In the genomic region with DNA sequence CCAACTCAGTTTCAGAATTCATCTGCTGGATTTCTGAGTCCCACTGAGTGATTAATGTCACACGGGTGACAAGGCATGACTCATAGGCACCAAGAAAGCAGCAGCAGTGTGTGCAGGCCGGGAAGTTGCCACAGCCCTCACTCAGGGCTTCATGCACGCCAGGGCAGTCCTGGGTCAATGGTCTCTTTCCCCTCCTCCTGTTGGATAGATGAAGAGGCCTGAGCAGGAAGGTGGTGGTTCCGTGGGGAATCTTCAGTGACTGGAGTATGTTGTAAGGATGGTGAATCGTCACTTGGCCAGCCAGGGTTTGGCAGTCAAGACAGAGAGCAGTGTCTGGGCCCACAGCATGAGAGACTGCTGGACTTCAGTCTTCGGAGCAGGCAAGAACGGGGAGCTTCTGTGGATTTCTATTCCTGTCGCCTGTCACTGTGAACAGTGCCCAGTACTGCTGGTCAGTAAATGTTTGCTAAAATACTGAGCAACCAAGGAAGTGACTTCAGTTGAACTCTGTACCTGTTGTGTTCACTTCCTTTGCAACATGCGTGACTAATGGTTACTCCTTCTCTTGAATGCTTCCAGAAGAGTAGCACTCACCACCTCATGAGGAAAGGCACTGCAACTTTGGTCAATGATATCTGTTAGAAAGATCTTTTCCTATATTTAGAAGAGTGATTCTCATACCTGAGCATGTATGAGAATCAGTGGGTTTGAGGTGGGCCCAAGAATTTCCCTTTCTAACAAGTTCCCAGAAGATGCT, we compare ENCODE assay signal across 1 cellular context.
TF ChIP-seq lines count a peak whose summit lies in the region.

No MANE protein-coding gene starts in this region.

TF ChIP-seq in K562, 482 proteins besides CTCF, POLR2A, EP300 and RAD21 (continued from another document and continues in another):
- TF ChIP-seq, protein P1, sequence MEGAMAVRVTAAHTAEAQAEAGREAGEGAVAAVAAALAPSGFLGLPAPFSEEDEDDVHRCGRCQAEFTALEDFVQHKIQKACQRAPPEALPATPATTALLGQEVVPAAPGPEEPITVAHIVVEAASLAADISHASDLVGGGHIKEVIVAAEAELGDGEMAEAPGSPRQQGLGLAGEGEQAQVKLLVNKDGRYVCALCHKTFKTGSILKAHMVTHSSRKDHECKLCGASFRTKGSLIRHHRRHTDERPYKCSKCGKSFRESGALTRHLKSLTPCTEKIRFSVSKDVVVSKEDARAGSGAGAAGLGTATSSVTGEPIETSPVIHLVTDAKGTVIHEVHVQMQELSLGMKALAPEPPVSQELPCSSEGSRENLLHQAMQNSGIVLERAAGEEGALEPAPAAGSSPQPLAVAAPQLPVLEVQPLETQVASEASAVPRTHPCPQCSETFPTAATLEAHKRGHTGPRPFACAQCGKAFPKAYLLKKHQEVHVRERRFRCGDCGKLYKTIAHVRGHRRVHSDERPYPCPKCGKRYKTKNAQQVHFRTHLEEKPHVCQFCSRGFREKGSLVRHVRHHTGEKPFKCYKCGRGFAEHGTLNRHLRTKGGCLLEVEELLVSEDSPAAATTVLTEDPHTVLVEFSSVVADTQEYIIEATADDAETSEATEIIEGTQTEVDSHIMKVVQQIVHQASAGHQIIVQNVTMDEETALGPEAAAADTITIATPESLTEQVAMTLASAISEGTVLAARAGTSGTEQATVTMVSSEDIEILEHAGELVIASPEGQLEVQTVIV (CRISPR knock-in tag; IDR thresholded peaks at IDR 0.05; ENCODE audit: borderline replicate concordance): no peak
- TF ChIP-seq, protein P2, sequence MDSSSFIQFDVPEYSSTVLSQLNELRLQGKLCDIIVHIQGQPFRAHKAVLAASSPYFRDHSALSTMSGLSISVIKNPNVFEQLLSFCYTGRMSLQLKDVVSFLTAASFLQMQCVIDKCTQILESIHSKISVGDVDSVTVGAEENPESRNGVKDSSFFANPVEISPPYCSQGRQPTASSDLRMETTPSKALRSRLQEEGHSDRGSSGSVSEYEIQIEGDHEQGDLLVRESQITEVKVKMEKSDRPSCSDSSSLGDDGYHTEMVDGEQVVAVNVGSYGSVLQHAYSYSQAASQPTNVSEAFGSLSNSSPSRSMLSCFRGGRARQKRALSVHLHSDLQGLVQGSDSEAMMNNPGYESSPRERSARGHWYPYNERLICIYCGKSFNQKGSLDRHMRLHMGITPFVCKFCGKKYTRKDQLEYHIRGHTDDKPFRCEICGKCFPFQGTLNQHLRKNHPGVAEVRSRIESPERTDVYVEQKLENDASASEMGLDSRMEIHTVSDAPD (CRISPR knock-in tag; IDR thresholded peaks at IDR 0.05): no peak
- TF ChIP-seq, protein P3, sequence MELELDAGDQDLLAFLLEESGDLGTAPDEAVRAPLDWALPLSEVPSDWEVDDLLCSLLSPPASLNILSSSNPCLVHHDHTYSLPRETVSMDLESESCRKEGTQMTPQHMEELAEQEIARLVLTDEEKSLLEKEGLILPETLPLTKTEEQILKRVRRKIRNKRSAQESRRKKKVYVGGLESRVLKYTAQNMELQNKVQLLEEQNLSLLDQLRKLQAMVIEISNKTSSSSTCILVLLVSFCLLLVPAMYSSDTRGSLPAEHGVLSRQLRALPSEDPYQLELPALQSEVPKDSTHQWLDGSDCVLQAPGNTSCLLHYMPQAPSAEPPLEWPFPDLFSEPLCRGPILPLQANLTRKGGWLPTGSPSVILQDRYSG (tag; conservative IDR thresholded peaks at IDR 0.05; ENCODE audit: low read depth): peak; percentile 81; the same call in 1 of the 2 replicates
- peak; percentile 92 for TF ChIP-seq SMARCA4 (IDR thresholded peaks at IDR 0.05)
- TF ChIP-seq BHLHE40 (IDR thresholded peaks at IDR 0.05; ENCODE audit: low read length): peak; percentile 85
- TF ChIP-seq, protein P4, sequence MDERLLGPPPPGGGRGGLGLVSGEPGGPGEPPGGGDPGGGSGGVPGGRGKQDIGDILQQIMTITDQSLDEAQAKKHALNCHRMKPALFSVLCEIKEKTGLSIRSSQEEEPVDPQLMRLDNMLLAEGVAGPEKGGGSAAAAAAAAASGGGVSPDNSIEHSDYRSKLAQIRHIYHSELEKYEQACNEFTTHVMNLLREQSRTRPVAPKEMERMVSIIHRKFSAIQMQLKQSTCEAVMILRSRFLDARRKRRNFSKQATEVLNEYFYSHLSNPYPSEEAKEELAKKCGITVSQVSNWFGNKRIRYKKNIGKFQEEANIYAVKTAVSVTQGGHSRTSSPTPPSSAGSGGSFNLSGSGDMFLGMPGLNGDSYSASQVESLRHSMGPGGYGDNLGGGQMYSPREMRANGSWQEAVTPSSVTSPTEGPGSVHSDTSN (CRISPR knock-in tag; IDR thresholded peaks at IDR 0.05; ENCODE audit: low read depth): peak; percentile 86
- TF ChIP-seq, protein P4 (tag; conservative IDR thresholded peaks at IDR 0.05; ENCODE audit: low read depth): peak; percentile 99
- TF ChIP-seq ZNF561 (CRISPR knock-in tag; conservative IDR thresholded peaks at IDR 0.05): no peak
- no peak for TF ChIP-seq ZNF354B (CRISPR knock-in tag; IDR thresholded peaks at IDR 0.05)
- TF ChIP-seq, protein P5, sequence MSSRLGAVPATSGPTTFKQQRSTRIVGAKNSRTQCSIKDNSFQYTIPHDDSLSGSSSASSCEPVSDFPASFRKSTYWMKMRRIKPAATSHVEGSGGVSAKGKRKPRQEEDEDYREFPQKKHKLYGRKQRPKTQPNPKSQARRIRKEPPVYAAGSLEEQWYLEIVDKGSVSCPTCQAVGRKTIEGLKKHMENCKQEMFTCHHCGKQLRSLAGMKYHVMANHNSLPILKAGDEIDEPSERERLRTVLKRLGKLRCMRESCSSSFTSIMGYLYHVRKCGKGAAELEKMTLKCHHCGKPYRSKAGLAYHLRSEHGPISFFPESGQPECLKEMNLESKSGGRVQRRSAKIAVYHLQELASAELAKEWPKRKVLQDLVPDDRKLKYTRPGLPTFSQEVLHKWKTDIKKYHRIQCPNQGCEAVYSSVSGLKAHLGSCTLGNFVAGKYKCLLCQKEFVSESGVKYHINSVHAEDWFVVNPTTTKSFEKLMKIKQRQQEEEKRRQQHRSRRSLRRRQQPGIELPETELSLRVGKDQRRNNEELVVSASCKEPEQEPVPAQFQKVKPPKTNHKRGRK (tag; IDR thresholded peaks at IDR 0.05): no peak
- no peak for TF ChIP-seq IRF2 (CRISPR knock-in tag; IDR thresholded peaks at IDR 0.05)
- peak; percentile 79 for TF ChIP-seq POLR2AphosphoS5 (IDR thresholded peaks at IDR 0.05; ENCODE audit: control insufficient read depth, insufficient read depth, low read depth, low read length)
- TF ChIP-seq, protein P6, sequence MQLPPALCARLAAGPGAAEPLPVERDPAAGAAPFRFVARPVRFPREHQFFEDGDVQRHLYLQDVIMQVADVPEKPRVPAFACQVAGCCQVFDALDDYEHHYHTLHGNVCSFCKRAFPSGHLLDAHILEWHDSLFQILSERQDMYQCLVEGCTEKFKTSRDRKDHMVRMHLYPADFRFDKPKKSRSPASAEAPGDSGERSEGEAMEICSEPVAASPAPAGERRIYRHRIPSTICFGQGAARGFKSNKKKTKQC (CRISPR knock-in tag; IDR thresholded peaks at IDR 0.05): peak; percentile 55; the same call in 1 of the 2 replicates
- no peak for TF ChIP-seq ZNF764 (CRISPR knock-in tag; IDR thresholded peaks at IDR 0.05; ENCODE audit: low read depth)
- peak; percentile 28; the same call in 1 of the 2 replicates for TF ChIP-seq SPI1 (IDR thresholded peaks at IDR 0.05; ENCODE audit: borderline replicate concordance, low read depth, low read length)
- TF ChIP-seq SUPT5H (IDR thresholded peaks at IDR 0.05): peak; percentile 95
- TF ChIP-seq THRAP3 (IDR thresholded peaks at IDR 0.05; ENCODE audit: borderline replicate concordance): no peak
- 0 out of 2 replicates have a peak, but pooled peaks have one; percentile 12 for TF ChIP-seq GATA2 (CRISPR knock-in tag; IDR thresholded peaks at IDR 0.05)
- TF ChIP-seq, protein P7, sequence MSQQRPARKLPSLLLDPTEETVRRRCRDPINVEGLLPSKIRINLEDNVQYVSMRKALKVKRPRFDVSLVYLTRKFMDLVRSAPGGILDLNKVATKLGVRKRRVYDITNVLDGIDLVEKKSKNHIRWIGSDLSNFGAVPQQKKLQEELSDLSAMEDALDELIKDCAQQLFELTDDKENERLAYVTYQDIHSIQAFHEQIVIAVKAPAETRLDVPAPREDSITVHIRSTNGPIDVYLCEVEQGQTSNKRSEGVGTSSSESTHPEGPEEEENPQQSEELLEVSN (IDR thresholded peaks at IDR 0.05; ENCODE audit: borderline replicate concordance in 1 of 2, extremely low read depth in 1 of 2, insufficient read depth in 1 of 2, insufficient read length in 1 of 2, low read depth in 1 of 2, low read length in 1 of 2, poor library complexity in 1 of 2, severe bottlenecking in 1 of 2): peak in 1 of 2 experiments; percentile 44
- TF ChIP-seq, protein P8, sequence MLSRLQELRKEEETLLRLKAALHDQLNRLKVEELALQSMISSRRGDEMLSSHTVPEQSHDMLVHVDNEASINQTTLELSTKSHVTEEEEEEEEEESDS (CRISPR knock-in tag; IDR thresholded peaks at IDR 0.05): no peak
- no peak for TF ChIP-seq COPS2 (conservative IDR thresholded peaks at IDR 0.05)
- TF ChIP-seq, protein P9, sequence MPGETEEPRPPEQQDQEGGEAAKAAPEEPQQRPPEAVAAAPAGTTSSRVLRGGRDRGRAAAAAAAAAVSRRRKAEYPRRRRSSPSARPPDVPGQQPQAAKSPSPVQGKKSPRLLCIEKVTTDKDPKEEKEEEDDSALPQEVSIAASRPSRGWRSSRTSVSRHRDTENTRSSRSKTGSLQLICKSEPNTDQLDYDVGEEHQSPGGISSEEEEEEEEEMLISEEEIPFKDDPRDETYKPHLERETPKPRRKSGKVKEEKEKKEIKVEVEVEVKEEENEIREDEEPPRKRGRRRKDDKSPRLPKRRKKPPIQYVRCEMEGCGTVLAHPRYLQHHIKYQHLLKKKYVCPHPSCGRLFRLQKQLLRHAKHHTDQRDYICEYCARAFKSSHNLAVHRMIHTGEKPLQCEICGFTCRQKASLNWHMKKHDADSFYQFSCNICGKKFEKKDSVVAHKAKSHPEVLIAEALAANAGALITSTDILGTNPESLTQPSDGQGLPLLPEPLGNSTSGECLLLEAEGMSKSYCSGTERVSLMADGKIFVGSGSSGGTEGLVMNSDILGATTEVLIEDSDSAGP (CRISPR knock-in tag; IDR thresholded peaks at IDR 0.05): no peak
- peak; percentile 95 for TF ChIP-seq KDM5B (IDR thresholded peaks at IDR 0.05; ENCODE audit: insufficient replicate concordance, low read depth, low read length)
- TF ChIP-seq, protein P10, sequence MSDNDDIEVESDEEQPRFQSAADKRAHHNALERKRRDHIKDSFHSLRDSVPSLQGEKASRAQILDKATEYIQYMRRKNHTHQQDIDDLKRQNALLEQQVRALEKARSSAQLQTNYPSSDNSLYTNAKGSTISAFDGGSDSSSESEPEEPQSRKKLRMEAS (CRISPR knock-in tag; IDR thresholded peaks at IDR 0.05): peak; percentile 78
- TF ChIP-seq KAT2B (IDR thresholded peaks at IDR 0.05; ENCODE audit: low read depth, low read length): no peak
- TF ChIP-seq, protein P11, sequence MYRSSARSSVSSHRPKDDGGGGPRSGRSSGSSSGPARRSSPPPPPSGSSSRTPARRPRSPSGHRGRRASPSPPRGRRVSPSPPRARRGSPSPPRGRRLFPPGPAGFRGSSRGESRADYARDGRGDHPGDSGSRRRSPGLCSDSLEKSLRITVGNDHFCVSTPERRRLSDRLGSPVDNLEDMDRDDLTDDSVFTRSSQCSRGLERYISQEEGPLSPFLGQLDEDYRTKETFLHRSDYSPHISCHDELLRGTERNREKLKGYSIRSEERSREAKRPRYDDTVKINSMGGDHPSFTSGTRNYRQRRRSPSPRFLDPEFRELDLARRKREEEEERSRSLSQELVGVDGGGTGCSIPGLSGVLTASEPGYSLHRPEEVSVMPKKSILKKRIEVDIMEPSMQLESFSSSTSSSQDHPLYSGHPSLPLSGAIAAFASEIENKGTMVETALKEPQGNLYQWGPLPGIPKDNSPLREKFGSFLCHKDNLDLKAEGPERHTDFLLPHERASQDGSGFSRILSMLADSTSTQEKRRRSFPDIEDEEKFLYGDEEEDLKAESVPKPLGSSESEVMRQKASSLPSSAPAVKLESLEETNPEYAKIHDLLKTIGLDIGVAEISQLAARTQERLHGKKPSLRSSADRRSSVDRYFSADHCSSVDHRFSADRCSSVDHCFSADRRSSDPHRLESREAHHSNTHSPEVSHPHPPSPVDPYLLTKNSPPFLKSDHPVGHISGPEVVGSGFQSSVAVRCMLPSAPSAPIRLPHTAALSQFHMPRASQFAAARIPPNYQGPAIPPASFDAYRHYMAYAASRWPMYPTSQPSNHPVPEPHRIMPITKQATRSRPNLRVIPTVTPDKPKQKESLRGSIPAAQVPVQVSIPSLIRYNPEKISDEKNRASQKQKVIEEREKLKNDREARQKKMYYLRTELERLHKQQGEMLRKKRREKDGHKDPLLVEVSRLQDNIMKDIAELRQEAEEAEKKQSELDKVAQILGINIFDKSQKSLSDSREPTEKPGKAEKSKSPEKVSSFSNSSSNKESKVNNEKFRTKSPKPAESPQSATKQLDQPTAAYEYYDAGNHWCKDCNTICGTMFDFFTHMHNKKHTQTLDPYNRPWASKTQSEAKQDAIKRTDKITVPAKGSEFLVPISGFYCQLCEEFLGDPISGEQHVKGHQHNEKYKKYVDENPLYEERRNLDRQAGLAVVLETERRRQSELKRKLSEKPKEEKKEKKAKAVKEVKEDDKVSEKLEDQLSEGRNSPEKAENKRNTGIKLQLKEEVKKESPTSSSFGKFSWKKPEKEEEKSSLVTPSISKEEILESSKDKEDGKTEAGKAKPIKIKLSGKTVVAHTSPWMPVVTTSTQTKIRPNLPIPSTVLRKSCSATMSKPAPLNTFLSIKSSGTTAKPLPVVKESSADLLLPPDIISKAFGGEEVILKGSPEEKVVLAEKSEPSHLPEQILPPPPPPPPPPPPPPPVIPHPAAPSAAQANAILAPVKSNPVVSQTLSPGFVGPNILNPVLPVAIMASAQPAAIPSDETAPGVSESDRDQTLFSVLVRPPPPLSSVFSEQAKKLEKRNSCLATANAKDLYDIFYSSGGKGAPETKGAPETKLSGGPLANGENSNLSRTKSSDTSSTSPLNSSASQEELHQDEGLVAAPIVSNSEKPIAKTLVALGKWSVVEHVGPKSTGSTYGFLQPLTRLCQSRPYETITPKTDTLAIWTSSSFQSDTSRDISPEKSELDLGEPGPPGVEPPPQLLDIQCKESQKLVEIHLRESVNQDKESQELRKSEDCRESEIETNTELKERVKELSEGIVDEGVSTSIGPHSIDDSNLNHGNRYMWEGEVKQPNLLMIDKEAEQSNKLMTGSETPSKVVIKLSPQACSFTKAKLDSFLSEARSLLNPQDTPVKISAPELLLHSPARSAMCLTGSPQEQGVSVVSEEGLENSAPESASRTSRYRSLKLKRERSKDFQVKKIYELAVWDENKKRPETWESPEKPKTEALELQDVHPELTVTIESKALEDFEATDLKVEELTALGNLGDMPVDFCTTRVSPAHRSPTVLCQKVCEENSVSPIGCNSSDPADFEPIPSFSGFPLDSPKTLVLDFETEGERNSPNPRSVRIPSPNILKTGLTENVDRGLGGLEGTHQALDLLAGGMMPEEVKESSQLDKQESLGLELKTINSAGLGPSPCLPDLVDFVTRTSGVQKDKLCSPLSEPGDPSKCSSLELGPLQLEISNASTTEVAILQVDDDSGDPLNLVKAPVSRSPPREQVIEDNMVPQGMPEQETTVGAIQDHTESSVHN (IDR thresholded peaks at IDR 0.05; ENCODE audit: borderline replicate concordance in 1 of 2, low read depth in 1 of 2): peak in 1 of 2 experiments; percentile 87; a peak in 1 of 4 replicates
